Comparison of ENCODE assay signal across 17 cellular contexts in genomic region chr5:60334281-60334713, GRCh38.
DNase-seq lines count a peak whose midpoint lies in the region; ATAC-seq and TF ChIP-seq lines count a peak whose summit lies in the region.
"Had no signal": no experiment of that assay in that cellular context is flagged by ENCODE, and none has a peak within 500 bp of the region (broad histone marks: within the 10 kb centered on the region; RNA-seq: fewer than 3 reads in every experiment).

No MANE protein-coding gene starts in this region.

- DNase-seq in AG09319 (ENCODE audit: extremely low read depth, low read depth) (peak; percentile 14), MG63 (peak; percentile 66), mammary epithelial cell (peak; percentile 76), myocyte (ENCODE audit: low read depth) (peak; percentile 51), NCI-H2081 (lab: John Stamatoyannopoulos, UW) (no peak), NCI-H1436 treated with DMSO at 0.1 percent for 48 hours (lab: John Stamatoyannopoulos, UW) (no peak)
- DNase-seq in stimulated activated effector memory CD8-positive, alpha-beta T cell treated with anti-CD3 and anti-CD28 coated beads, Interleukin-12 subunit alpha, Interleukin-12 subunit beta, amount 100 ng/mL, for 72 hours (ENCODE audit: low spot score in 2 of 2), result no peak
- DNase-seq: activated B cell treated with CpG ODN at 0.5 μM for 24 hours; activated T-cell treated with anti-CD3 and anti-CD28 coated beads for 4 hours; adrenal gland; effector memory CD8-positive, alpha-beta T cell; NCI-H1048; NCI-H774; right cardiac atrium had no signal

- peak overlapping the region; percentile 2 for H3K4me2 ChIP-seq in mammary epithelial cell (ENCODE audit: insufficient read depth, low read depth, low read length)

- 15% methylated on average over 2 of the region's 2 CpGs for WGBS in mammary epithelial cell (ENCODE audit: low coverage, missing lambda C conversion rate)

- no peak overlapping the region for H2AFZ ChIP-seq in mammary epithelial cell (ENCODE audit: low read depth, low read length)

- H3K4me3 ChIP-seq in MG63 (no peak overlapping the region), mammary epithelial cell (replicated peaks in 1 of 3; ENCODE audit: insufficient read depth in 1 of 3, low read depth in 2 of 3, low read length in 3 of 3) (no peak overlapping the region)
- H3K4me3 ChIP-seq: adrenal gland; BLaER1 treated with 17β-estradiol and CSF1 and Interleukin-3, amounts not matched to agents 10 nM and 100 nM; SJSA1 had no signal

- no peak for ATAC-seq in stimulated activated effector memory CD8-positive, alpha-beta T cell treated with anti-CD3 and anti-CD28 coated beads, Interleukin-12 subunit alpha, Interleukin-12 subunit beta, amount 100 ng/mL, for 72 hours
- no peak for ATAC-seq in GM21515 (IDR thresholded peaks at IDR 0.05; ENCODE audit: unreplicated experiment)
- ATAC-seq: effector memory CD8-positive, alpha-beta T cell; right cardiac atrium had no signal

- in situ Hi-C loops in mammary epithelial cell (cut with MboI; ENCODE audit: low sequenced_read_pairs in 2 of 2), result no loop called here

- H3K27me3 ChIP-seq in MG63 (no peaks in the 10 kb centered on the region), mammary epithelial cell (ENCODE audit: insufficient read depth, low read length) (no peaks in the 10 kb centered on the region)
- H3K27me3 ChIP-seq: adrenal gland; BLaER1 treated with 17β-estradiol and CSF1 and Interleukin-3, amounts not matched to agents 10 nM and 100 nM; SJSA1 had no signal

- CTCF ChIA-PET in mammary epithelial cell (lab: Charles Lee; ENCODE audit: low non-redundant PET), result no interaction called here

- no peaks in the 10 kb centered on the region for H3K4me1 Mint-ChIP-seq in stimulated activated effector memory CD8-positive, alpha-beta T cell treated with anti-CD3 and anti-CD28 coated beads, Interleukin-12 subunit alpha, Interleukin-12 subunit beta, amount 100 ng/mL, for 72 hours

- H3K9me3 Mint-ChIP-seq in stimulated activated effector memory CD8-positive, alpha-beta T cell treated with anti-CD3 and anti-CD28 coated beads, Interleukin-12 subunit alpha, Interleukin-12 subunit beta, amount 100 ng/mL, for 72 hours, result peaks cover 9% of the 10 kb centered on the region

- BruUV-seq in mammary epithelial cell (replicated peaks; lab: Mats Ljungman, UMichigan), result no TSS peak

- no peaks in the 10 kb centered on the region for H4K20me1 ChIP-seq in mammary epithelial cell (ENCODE audit: insufficient read depth, low read length)
- H4K20me1 ChIP-seq: BLaER1 treated with 17β-estradiol and CSF1 and Interleukin-3, amounts not matched to agents 10 nM and 100 nM had no signal

- intact Hi-C loops in mammary epithelial cell (cut with micrococcal nuclease), result no loop called here

- no peaks in the 10 kb centered on the region for H3K79me2 ChIP-seq in mammary epithelial cell (ENCODE audit: insufficient read depth, low read length)

- TF ChIP-seq CTCF in AG09319 (IDR thresholded peaks at IDR 0.05; ENCODE audit: low read depth, low read length), result no peak
- TF ChIP-seq CTCF in mammary epithelial cell (conservative IDR thresholded peaks at IDR 0.05 in 1 of 2, IDR thresholded peaks at IDR 0.05 in 1 of 2; ENCODE audit: extremely low read depth in 1 of 2, insufficient read depth in 1 of 2, low read depth in 1 of 2, low read length in 2 of 2), result no peak

- dilution Hi-C loops in mammary epithelial cell (cut with HindIII; ENCODE audit: low sequenced_read_pairs), result no loop called here

- no peaks in the 10 kb centered on the region for H3K36me3 ChIP-seq in MG63
- H3K36me3 ChIP-seq in mammary epithelial cell (ENCODE audit: insufficient read depth, low read length), result no peaks in the 10 kb centered on the region
- H3K36me3 ChIP-seq: adrenal gland; BLaER1 treated with 17β-estradiol and CSF1 and Interleukin-3, amounts not matched to agents 10 nM and 100 nM; SJSA1 had no signal

- peaks cover 29% of the 10 kb centered on the region for H3K4me1 ChIP-seq in mammary epithelial cell (ENCODE audit: insufficient read depth, low read length)
- H3K4me1 ChIP-seq: adrenal gland, SJSA1 had no signal

- no peaks in the 10 kb centered on the region for H3K36me3 Mint-ChIP-seq in stimulated activated effector memory CD8-positive, alpha-beta T cell treated with anti-CD3 and anti-CD28 coated beads, Interleukin-12 subunit alpha, Interleukin-12 subunit beta, amount 100 ng/mL, for 72 hours

- H3K9me3 ChIP-seq in MG63 (no peaks in the 10 kb centered on the region), mammary epithelial cell (replicated peaks; ENCODE audit: insufficient read depth, low read length) (no peaks in the 10 kb centered on the region)
- H3K9me3 ChIP-seq: adrenal gland, SJSA1 had no signal

- no peak overlapping the region for H3K27ac ChIP-seq in mammary epithelial cell (ENCODE audit: insufficient read depth, low read depth, low read length)
- H3K27ac ChIP-seq: adrenal gland; BLaER1 treated with 17β-estradiol and CSF1 and Interleukin-3, amounts not matched to agents 10 nM and 100 nM; SJSA1 had no signal

- H3K9ac ChIP-seq in mammary epithelial cell (ENCODE audit: insufficient read depth, low read length), result no peak overlapping the region
- H3K9ac ChIP-seq: BLaER1 treated with 17β-estradiol and CSF1 and Interleukin-3, amounts not matched to agents 10 nM and 100 nM had no signal

- H3K27ac Mint-ChIP-seq in stimulated activated effector memory CD8-positive, alpha-beta T cell treated with anti-CD3 and anti-CD28 coated beads, Interleukin-12 subunit alpha, Interleukin-12 subunit beta, amount 100 ng/mL, for 72 hours, result no peak overlapping the region
- H3K27ac Mint-ChIP-seq: activated B cell treated with CpG ODN at 0.5 μM for 24 hours; effector memory CD8-positive, alpha-beta T cell had no signal

- H3K4me3 Mint-ChIP-seq in stimulated activated effector memory CD8-positive, alpha-beta T cell treated with anti-CD3 and anti-CD28 coated beads, Interleukin-12 subunit alpha, Interleukin-12 subunit beta, amount 100 ng/mL, for 72 hours, result no peak overlapping the region
- H3K4me3 Mint-ChIP-seq: activated B cell treated with CpG ODN at 0.5 μM for 24 hours; effector memory CD8-positive, alpha-beta T cell had no signal

Comparison
In these comparisons a context has a peak if more than half of its experiments do, and no peak if none do; other contexts are left out.
1. DNase-seq: peak in AG09319 (single experiment), MG63 (single experiment), mammary epithelial cell (single experiment) and myocyte (single experiment); none in NCI-H2081 (0 of 2), NCI-H1436 treated with DMSO at 0.1 percent for 48 hours (single experiment) and stimulated activated effector memory CD8-positive, alpha-beta T cell treated with anti-CD3 and anti-CD28 coated beads, Interleukin-12 subunit alpha, Interleukin-12 subunit beta, amount 100 ng/mL, for 72 hours (0 of 2).